Comparison of ENCODE assay signal across 22 cellular contexts in the genomic region with DNA sequence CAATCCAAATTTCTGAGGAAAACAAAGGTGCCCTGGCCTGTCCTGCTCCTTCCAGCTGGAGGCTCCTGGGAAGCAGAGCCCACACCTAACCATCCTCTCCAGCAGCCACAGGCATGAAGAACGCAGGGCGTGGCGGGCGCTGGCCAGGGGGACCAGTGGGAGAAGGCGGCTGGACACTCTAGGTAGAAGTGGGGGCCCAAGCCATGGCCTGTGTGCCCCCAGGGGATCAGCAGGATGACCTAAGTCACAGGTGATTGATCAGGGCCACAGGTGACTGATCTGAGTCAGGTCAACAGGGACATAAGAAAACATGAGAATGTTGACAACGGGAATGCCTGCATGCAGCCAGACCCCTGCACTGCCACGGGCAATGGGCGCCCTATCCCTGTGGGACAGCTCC. TPM values are rescaled to one million over a fixed set of nuclear protein-coding genes. Genes with fewer than 3 reads are reported as not detected.
"Had no signal": no experiment of that assay in that cellular context is flagged by ENCODE, and none has a peak within 500 bp of the region (broad histone marks: within the 10 kb centered on the region; RNA-seq: fewer than 3 reads in every experiment).

No MANE protein-coding gene starts in this region.

- H3K9me3 ChIP-seq: esophagus squamous epithelium, neutrophil, pancreas, tibial nerve, uterus had no signal

- H3K4me2 ChIP-seq: smooth muscle cell had no signal

- DNase-seq: activated CD4-positive, alpha-beta T cell treated with anti-CD3 and anti-CD28 coated beads for 36 hours; activated CD4-positive, alpha-beta T cell treated with anti-CD3 and anti-CD28 coated beads, Interleukin-2, amount 50 U/mL, for 48 hours; activated CD8-positive, alpha-beta memory T cell treated with anti-CD3 and anti-CD28 coated beads, Interleukin-2, amount 10 ng/mL, durations not matched to agents 7 days and 5 days; activated naive CD4-positive, alpha-beta T cell treated with Interleukin-2 at 50 U/mL for 16 hours; activated naive CD8-positive, alpha-beta T cell treated with anti-CD3 and anti-CD28 coated beads, Interleukin-2, amount 10 ng/mL, durations not matched to agents 7 days and 5 days; activated T-cell treated with anti-CD3 and anti-CD28 coated beads, Interleukin-2, amount 50 U/mL, for 1 hour; amygdala; dermis blood vessel endothelial cell; effector memory CD4-positive, alpha-beta T cell; esophagus squamous epithelium; left cardiac atrium; natural killer cell; stimulated activated CD4-positive, alpha-beta T cell treated with anti-CD3 and anti-CD28 coated beads, Interleukin-4, amount 100 ng/mL, for 1 hour; stimulated activated naive CD4-positive, alpha-beta T cell treated with Interleukin-2 at 50 U/mL for 16 hours; uterus had no signal

- H3K36me3 ChIP-seq: neutrophil, pancreas, uterus had no signal

- H3K27me3 Mint-ChIP-seq: activated CD4-positive, alpha-beta T cell treated with anti-CD3 and anti-CD28 coated beads for 36 hours had no signal

- H3K4me3 ChIP-seq: esophagus squamous epithelium, pancreas, smooth muscle cell, tibial nerve, uterus had no signal

- H3K27ac Mint-ChIP-seq: activated CD8-positive, alpha-beta memory T cell treated with anti-CD3 and anti-CD28 coated beads, Interleukin-2, amount 10 ng/mL, durations not matched to agents 7 days and 5 days; activated T-helper 2 cell treated with anti-CD3 and anti-CD28 coated beads, Interferon-gamma antibody, Interleukin-2, Interleukin-4, amounts not matched to agents 10 μg/mL and 5 μg/mL and 100 μg/mL, durations not matched to agents 14 hours and 24 hours and 36 hours had no signal

- H3K27ac ChIP-seq: esophagus squamous epithelium, neutrophil, pancreas, tibial nerve, uterus, VCaP had no signal

- H3K4me3 Mint-ChIP-seq: activated CD4-positive, alpha-beta T cell treated with anti-CD3 and anti-CD28 coated beads for 36 hours; activated CD8-positive, alpha-beta memory T cell treated with anti-CD3 and anti-CD28 coated beads, Interleukin-2, amount 10 ng/mL, durations not matched to agents 7 days and 5 days; activated naive CD8-positive, alpha-beta T cell treated with anti-CD3 and anti-CD28 coated beads, Interleukin-2, amount 10 ng/mL, durations not matched to agents 7 days and 5 days had no signal

- H3K27me3 ChIP-seq: pancreas, tibial nerve, uterus had no signal

- H3K9me3 Mint-ChIP-seq: activated naive CD8-positive, alpha-beta T cell treated with anti-CD3 and anti-CD28 coated beads, Interleukin-2, amount 10 ng/mL, durations not matched to agents 7 days and 5 days; activated T-helper 2 cell treated with anti-CD3 and anti-CD28 coated beads, Interferon-gamma antibody, Interleukin-2, Interleukin-4, amounts not matched to agents 10 μg/mL and 5 μg/mL and 100 μg/mL, durations not matched to agents 14 hours and 24 hours and 36 hours; natural killer cell had no signal

- H3K36me3 Mint-ChIP-seq: activated CD8-positive, alpha-beta memory T cell treated with anti-CD3 and anti-CD28 coated beads, Interleukin-2, amount 10 ng/mL, durations not matched to agents 7 days and 5 days; activated naive CD8-positive, alpha-beta T cell treated with anti-CD3 and anti-CD28 coated beads, Interleukin-2, amount 10 ng/mL, durations not matched to agents 7 days and 5 days; natural killer cell had no signal

- ATAC-seq: activated CD4-positive, alpha-beta T cell treated with anti-CD3 and anti-CD28 coated beads for 36 hours; activated CD8-positive, alpha-beta memory T cell treated with anti-CD3 and anti-CD28 coated beads, Interleukin-2, amount 10 ng/mL, durations not matched to agents 7 days and 5 days; left cardiac atrium; natural killer cell; pancreas; sciatic nerve had no signal

RNA-seq across cellular contexts. Expression of a gene that starts 37.3 kb away (rescaled TPM):
- polyA plus RNA-seq: pancreas, smooth muscle cell had no signal
